Comparison of ENCODE assay signal across 8 cellular contexts in genomic region chr3:186826978-186827857, GRCh38. TPM values are rescaled to one million over a fixed set of nuclear protein-coding genes. Genes with fewer than 3 reads are reported as not detected.
DNase-seq lines count a peak whose midpoint lies in the region; ATAC-seq and TF ChIP-seq lines count a peak whose summit lies in the region.

No MANE protein-coding gene starts in this region.

- H3K27me3 ChIP-seq in HUES6 (ENCODE audit: control insufficient read depth, insufficient read depth, low read length) (peaks cover 70% of the 10 kb centered on the region), NT2/D1 (ENCODE audit: insufficient read depth, insufficient read length) (peaks cover 28% of the 10 kb centered on the region)

- DNase-seq in COR-L47 (lab: John Stamatoyannopoulos, UW) (peak; percentile 86), NT2/D1 (ENCODE audit: low read depth, low spot score) (peak; percentile 71), endothelial cell (ENCODE audit: low spot score) (peak; percentile 89), middle frontal gyrus (ENCODE audit: extremely low spot score, low spot score) (peak; percentile 86)
- peak; percentile 85 for DNase-seq in activated CD8-positive, alpha-beta memory T cell treated with anti-CD3 and anti-CD28 coated beads, Interleukin-2, amount 50 U/mL, for 4 hours
- DNase-seq in stimulated activated CD8-positive, alpha-beta memory T cell treated with anti-CD3 and anti-CD28 coated beads, Interleukin-15, amount 100 ng/mL, for 48 hours (ENCODE audit: low read depth in 2 of 2) = peak; percentile 82 to 83

- H3K27ac Mint-ChIP-seq in endothelial cell (ENCODE audit: unreplicated experiment) = no peak overlapping the region

- H3K4me3 ChIP-seq in HUES6 (ENCODE audit: low read depth, low read length) = peak overlapping the region; percentile 76
- H3K4me3 ChIP-seq in NT2/D1 (ENCODE audit: insufficient read length, low read depth) = peak overlapping the region; percentile 83

- no peaks in the 10 kb centered on the region for H3K9me3 Mint-ChIP-seq in endothelial cell (ENCODE audit: unreplicated experiment)

- H3K36me3 Mint-ChIP-seq in endothelial cell (ENCODE audit: low read depth, unreplicated experiment) = no peaks in the 10 kb centered on the region

- peaks cover 14% of the 10 kb centered on the region for H3K4me1 Mint-ChIP-seq in endothelial cell (ENCODE audit: unreplicated experiment)

- H3K4me1 ChIP-seq in HUES6 (ENCODE audit: control insufficient read depth, insufficient read depth, low read length) (peaks cover 27% of the 10 kb centered on the region), NT2/D1 (ENCODE audit: insufficient read depth, insufficient read length) (peaks cover 11% of the 10 kb centered on the region)

- TF ChIP-seq CTCF in endothelial cell (IDR thresholded peaks at IDR 0.05; ENCODE audit: unreplicated experiment) = no peak

- ATAC-seq in GM21423 (IDR thresholded peaks at IDR 0.05; ENCODE audit: unreplicated experiment) = peak; percentile 89

- peaks cover 13% of the 10 kb centered on the region for H3K27me3 Mint-ChIP-seq in endothelial cell (ENCODE audit: unreplicated experiment)

- no peak overlapping the region; the same call in 1 of the 2 replicates for H3K27ac ChIP-seq in HUES6 (ENCODE audit: low read depth, low read length)

- H3K36me3 ChIP-seq in HUES6 (ENCODE audit: control insufficient read depth, insufficient read depth, low read length) (no peaks in the 10 kb centered on the region), NT2/D1 (ENCODE audit: insufficient read depth, insufficient read length, low read length) (peaks cover 3% of the 10 kb centered on the region)

- peak overlapping the region; percentile 37 for H3K4me3 Mint-ChIP-seq in endothelial cell (ENCODE audit: unreplicated experiment)

- peak overlapping the region; percentile 59 for H3K9ac ChIP-seq in HUES6 (ENCODE audit: low read length)
- peak overlapping the region; percentile 88 for H3K9ac ChIP-seq in NT2/D1 (ENCODE audit: insufficient read length, low read depth)

- no peaks in the 10 kb centered on the region for H3K9me3 ChIP-seq in HUES6 (ENCODE audit: control insufficient read depth, insufficient read depth, low read depth, low read length)
- no peaks in the 10 kb centered on the region for H3K9me3 ChIP-seq in NT2/D1 (ENCODE audit: insufficient read depth, low read length)

RNA-seq across cellular contexts. Expression of gene ADIPOQ, which starts 15.3 kb away (rescaled TPM):
- not detected for total RNA-seq in endothelial cell (ENCODE audit: unreplicated experiment)

RNA-seq across cellular contexts. Expression of gene RFC4, which starts 20.9 kb away (rescaled TPM):
- total RNA-seq in endothelial cell (ENCODE audit: unreplicated experiment) = 30.2 TPM

RNA-seq across cellular contexts. Expression of gene EIF4A2, which starts 43.8 kb away (rescaled TPM):
- 260 TPM for total RNA-seq in endothelial cell (ENCODE audit: unreplicated experiment)
